In the genomic region with DNA sequence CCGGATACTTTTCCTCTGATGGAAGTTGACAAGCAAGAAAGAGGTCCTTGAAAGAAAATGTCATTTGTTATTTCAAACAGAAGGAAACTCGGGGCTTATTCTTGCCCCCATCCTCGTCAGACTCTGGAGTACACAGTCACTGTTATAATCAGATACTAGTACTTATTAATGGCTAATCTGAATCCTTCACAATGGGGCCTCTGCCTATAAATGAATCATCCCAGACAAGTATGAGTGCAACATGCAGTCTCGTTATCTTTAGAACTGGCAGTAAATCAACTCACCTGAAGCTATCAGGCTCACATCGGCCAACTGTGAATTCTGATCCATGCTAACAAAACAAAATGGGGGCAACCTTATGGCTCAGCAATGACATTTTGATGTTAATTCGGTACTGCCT, we compare ENCODE assay signal across 22 cellular contexts.
"Had no signal": no experiment of that assay in that cellular context is flagged by ENCODE, and none has a peak within 500 bp of the region (broad histone marks: within the 10 kb centered on the region; RNA-seq: fewer than 3 reads in every experiment).

No MANE protein-coding gene starts in this region.

- H3K9me3 ChIP-seq: SJSA1 had no signal

- H3K27ac ChIP-seq: HL-60, KMS-11, SJSA1, SK-N-MC had no signal

- H3K4me3 ChIP-seq: K562, SJSA1, SK-N-MC had no signal

- H3K4me1 ChIP-seq: SJSA1 had no signal

- FAIRE-seq: HTR-8/SVneo, K562, RCC 7860 had no signal

- ATAC-seq: K562 had no signal

- H3K4me2 ChIP-seq: KMS-11 had no signal

- DNase-seq: Kasumi-1, NCI-H1092, NCI-H1105 treated with DMSO at 0.1 percent for 48 hours, NCI-H1417 treated with DMSO at 0.1 percent for 48 hours, NCI-H187, NCI-H2029, NCI-H2081 treated with DMSO at 0.1 percent for 48 hours, NCI-H2227 treated with DMSO at 0.1 percent for 48 hours, NCI-H510A, NCI-H524 treated with DMSO at 0.1 percent for 48 hours, NCI-H69, NCI-H774, Right ventricle myocardium superior, RPMI8226, SIG-M5 had no signal
